Comparison of ENCODE assay signal across 1 cellular context in the genomic region with DNA sequence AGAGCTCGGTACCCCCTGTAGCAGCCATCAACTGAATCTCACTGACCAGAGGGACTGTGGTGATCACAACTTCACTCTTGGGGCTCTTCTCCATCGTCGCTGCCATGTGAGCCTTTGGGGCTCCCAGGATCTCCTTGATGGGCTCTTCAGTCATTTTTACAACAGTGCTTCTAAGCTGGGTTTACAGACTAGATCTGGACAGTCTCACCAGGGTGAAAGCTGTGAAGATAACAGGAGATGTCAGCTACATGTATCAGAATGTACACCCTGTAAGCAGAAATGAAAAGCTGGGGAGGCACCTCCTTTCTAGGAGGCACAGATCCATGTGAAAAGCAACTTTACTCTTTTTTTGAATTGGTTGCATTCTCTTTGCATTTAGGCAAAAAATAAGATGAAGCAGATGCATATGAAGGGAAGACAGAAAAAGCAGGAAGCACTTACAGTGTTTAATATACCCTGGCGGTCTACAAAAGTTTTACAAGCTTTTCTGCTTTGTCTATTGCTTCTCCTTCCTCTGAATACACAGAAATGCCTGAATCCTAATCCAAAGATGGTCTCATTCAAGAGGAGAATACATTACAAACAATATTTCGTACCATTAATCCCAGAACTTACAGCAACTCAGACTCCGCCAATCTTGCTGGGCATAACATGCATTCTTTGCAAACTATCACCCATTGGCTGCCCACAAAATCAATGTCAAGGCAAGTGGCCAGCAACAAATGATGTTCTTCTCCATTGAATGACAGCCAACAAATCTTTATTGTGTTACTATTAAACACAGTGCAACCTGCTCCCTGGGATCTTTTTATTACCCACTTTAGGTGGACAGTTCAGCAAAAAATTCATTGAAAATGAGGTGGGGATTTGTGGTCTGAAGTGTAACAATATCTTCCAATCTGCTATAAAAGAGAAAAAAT.
TF ChIP-seq lines count a peak whose summit lies in the region.

No MANE protein-coding gene starts in this region.

TF ChIP-seq in WTC11, 78 proteins besides CTCF, POLR2A, EP300 and RAD21:
- TF ChIP-seq, protein P1, sequence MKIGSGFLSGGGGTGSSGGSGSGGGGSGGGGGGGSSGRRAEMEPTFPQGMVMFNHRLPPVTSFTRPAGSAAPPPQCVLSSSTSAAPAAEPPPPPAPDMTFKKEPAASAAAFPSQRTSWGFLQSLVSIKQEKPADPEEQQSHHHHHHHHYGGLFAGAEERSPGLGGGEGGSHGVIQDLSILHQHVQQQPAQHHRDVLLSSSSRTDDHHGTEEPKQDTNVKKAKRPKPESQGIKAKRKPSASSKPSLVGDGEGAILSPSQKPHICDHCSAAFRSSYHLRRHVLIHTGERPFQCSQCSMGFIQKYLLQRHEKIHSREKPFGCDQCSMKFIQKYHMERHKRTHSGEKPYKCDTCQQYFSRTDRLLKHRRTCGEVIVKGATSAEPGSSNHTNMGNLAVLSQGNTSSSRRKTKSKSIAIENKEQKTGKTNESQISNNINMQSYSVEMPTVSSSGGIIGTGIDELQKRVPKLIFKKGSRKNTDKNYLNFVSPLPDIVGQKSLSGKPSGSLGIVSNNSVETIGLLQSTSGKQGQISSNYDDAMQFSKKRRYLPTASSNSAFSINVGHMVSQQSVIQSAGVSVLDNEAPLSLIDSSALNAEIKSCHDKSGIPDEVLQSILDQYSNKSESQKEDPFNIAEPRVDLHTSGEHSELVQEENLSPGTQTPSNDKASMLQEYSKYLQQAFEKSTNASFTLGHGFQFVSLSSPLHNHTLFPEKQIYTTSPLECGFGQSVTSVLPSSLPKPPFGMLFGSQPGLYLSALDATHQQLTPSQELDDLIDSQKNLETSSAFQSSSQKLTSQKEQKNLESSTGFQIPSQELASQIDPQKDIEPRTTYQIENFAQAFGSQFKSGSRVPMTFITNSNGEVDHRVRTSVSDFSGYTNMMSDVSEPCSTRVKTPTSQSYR (CRISPR knock-in tag; IDR thresholded peaks at IDR 0.05): no peak
- TF ChIP-seq, protein P2, sequence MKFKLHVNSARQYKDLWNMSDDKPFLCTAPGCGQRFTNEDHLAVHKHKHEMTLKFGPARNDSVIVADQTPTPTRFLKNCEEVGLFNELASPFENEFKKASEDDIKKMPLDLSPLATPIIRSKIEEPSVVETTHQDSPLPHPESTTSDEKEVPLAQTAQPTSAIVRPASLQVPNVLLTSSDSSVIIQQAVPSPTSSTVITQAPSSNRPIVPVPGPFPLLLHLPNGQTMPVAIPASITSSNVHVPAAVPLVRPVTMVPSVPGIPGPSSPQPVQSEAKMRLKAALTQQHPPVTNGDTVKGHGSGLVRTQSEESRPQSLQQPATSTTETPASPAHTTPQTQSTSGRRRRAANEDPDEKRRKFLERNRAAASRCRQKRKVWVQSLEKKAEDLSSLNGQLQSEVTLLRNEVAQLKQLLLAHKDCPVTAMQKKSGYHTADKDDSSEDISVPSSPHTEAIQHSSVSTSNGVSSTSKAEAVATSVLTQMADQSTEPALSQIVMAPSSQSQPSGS (CRISPR knock-in tag; IDR thresholded peaks at IDR 0.05; ENCODE audit: borderline replicate concordance, low read depth): no peak
- TF ChIP-seq NR1H2 (CRISPR knock-in tag; IDR thresholded peaks at IDR 0.05) (no peak), ZNF121 (CRISPR knock-in tag; IDR thresholded peaks at IDR 0.05) (no peak)
- TF ChIP-seq, protein P3, sequence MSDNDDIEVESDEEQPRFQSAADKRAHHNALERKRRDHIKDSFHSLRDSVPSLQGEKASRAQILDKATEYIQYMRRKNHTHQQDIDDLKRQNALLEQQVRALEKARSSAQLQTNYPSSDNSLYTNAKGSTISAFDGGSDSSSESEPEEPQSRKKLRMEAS (CRISPR knock-in tag; IDR thresholded peaks at IDR 0.05): no peak
